9 cellular contexts compared by ENCODE assay signal in genomic region chrX:40100141-40100536, GRCh38. TPM values are rescaled to one million over a fixed set of nuclear protein-coding genes. Genes with fewer than 3 reads are reported as not detected.
A peak's percentile ranks its signal among the peaks of the same experiment; 100 is the strongest.
DNase-seq lines count a peak whose midpoint lies in the region; ATAC-seq and TF ChIP-seq lines count a peak whose summit lies in the region.
"Had no signal": no experiment of that assay in that cellular context is flagged by ENCODE, and none has a peak within 500 bp of the region (broad histone marks: within the 10 kb centered on the region; RNA-seq: fewer than 3 reads in every experiment).

No MANE protein-coding gene starts in this region.

- peaks cover 2% of the 10 kb centered on the region for H3K36me3 Mint-ChIP-seq in activated CD4-positive, alpha-beta T cell treated with anti-CD3 and anti-CD28 coated beads, Interleukin-2, amount 10 ng/mL, durations not matched to agents 7 days and 5 days (ENCODE audit: low read depth)

- H3K4me1 ChIP-seq in thoracic aorta (ENCODE audit: control insufficient read depth in 1 of 2, low read depth in 2 of 2): peaks cover 4 to 16% of the 10 kb centered on the region in 2 donors

- no peak overlapping the region for H3K4me3 Mint-ChIP-seq in activated CD4-positive, alpha-beta T cell treated with anti-CD3 and anti-CD28 coated beads, Interleukin-2, amount 10 ng/mL, durations not matched to agents 7 days and 5 days

- no peaks in the 10 kb centered on the region for H3K27me3 ChIP-seq in thoracic aorta (replicated peaks; ENCODE audit: insufficient read depth)

- TF ChIP-seq CTCF in thoracic aorta (IDR thresholded peaks at IDR 0.05): no peak

- CTCF ChIA-PET in activated CD4-positive, alpha-beta T cell treated with anti-CD3 and anti-CD28 coated beads, Interleukin-2, amount 10 ng/mL, durations not matched to agents 7 days and 5 days (lab: Charles Lee): interaction anchor here (1.3 kb wide), 1 partner anchor 89 kb away, joined by 3 read pairs; no protein-coding TSS in a partner anchor

- POLR2A ChIA-PET in activated CD4-positive, alpha-beta T cell treated with anti-CD3 and anti-CD28 coated beads, Interleukin-2, amount 10 ng/mL, durations not matched to agents 7 days and 5 days (lab: Charles Lee): no interaction called here

- no peaks in the 10 kb centered on the region for H3K9me3 ChIP-seq in thoracic aorta

- no peaks in the 10 kb centered on the region for H3K36me3 ChIP-seq in thoracic aorta

- H3K27ac Mint-ChIP-seq in activated CD4-positive, alpha-beta T cell treated with anti-CD3 and anti-CD28 coated beads, Interleukin-2, amount 10 ng/mL, durations not matched to agents 7 days and 5 days: peak overlapping the region; percentile 77

- peak overlapping the region; percentile 80 for H3K4me3 ChIP-seq in thoracic aorta

- H3K9me3 Mint-ChIP-seq in activated CD4-positive, alpha-beta T cell treated with anti-CD3 and anti-CD28 coated beads, Interleukin-2, amount 10 ng/mL, durations not matched to agents 7 days and 5 days: no peaks in the 10 kb centered on the region

- H3K27ac ChIP-seq in thoracic aorta: peak overlapping the region; percentile 71 to 91

- H3K27me3 Mint-ChIP-seq in activated CD4-positive, alpha-beta T cell treated with anti-CD3 and anti-CD28 coated beads, Interleukin-2, amount 10 ng/mL, durations not matched to agents 7 days and 5 days: no peaks in the 10 kb centered on the region

- DNase-seq in activated CD4-positive, alpha-beta T cell treated with anti-CD3 and anti-CD28 coated beads, Interleukin-2, amount 10 ng/mL, durations not matched to agents 7 days and 5 days: no peak
- DNase-seq in activated CD4-positive, alpha-beta T cell treated with anti-CD3 and anti-CD28 coated beads, Interleukin-2, amount 50 U/mL, for 48 hours: no peak
- peak; percentile 94 for DNase-seq in RPMI7951 (ENCODE audit: low read depth)
- peak; percentile 72 for DNase-seq in glomerular visceral epithelial cell (ENCODE audit: extremely low spot score)
- DNase-seq in thoracic aorta (ENCODE audit: low spot score): no peak
- no peak for DNase-seq in NCI-H524 (lab: John Stamatoyannopoulos, UW)
- DNase-seq: NCI-H187 treated with DMSO at 0.1 percent for 48 hours had no signal

- ATAC-seq in thoracic aorta (ENCODE audit: insufficient number of reproducible peaks, low FRiP score, low read depth) (no peak), HG03571 (IDR thresholded peaks at IDR 0.05; ENCODE audit: unreplicated experiment) (no peak), HG03095 (IDR thresholded peaks at IDR 0.05; ENCODE audit: unreplicated experiment) (no peak)

- H3K4me1 Mint-ChIP-seq in activated CD4-positive, alpha-beta T cell treated with anti-CD3 and anti-CD28 coated beads, Interleukin-2, amount 10 ng/mL, durations not matched to agents 7 days and 5 days: peaks cover 12% of the 10 kb centered on the region

RNA-seq across cellular contexts. Expression of gene BCOR, which starts 2.4 kb away (rescaled TPM):
- total RNA-seq in activated CD4-positive, alpha-beta T cell treated with anti-CD3 and anti-CD28 coated beads, Interleukin-2, amount 10 ng/mL, durations not matched to agents 7 days and 5 days: 10 to 100 TPM; 53.1 to 54.9 TPM
- 29.5 and 42.9 TPM in 2 replicates for total RNA-seq in RPMI7951 (2014; rRNA removed; shearing (Covaris generic))
- total RNA-seq in thoracic aorta: 10 to 100 TPM; 28.6 to 30.7 TPM

Comparison
In these comparisons a context has a peak if more than half of its experiments do, and no peak if none do; other contexts are left out.
1. DNase-seq: peak in RPMI7951 (single experiment) and glomerular visceral epithelial cell (single experiment); none in activated CD4-positive, alpha-beta T cell treated with anti-CD3 and anti-CD28 coated beads, Interleukin-2, amount 10 ng/mL, durations not matched to agents 7 days and 5 days (single experiment), activated CD4-positive, alpha-beta T cell treated with anti-CD3 and anti-CD28 coated beads, Interleukin-2, amount 50 U/mL, for 48 hours (0 of 2), thoracic aorta (single experiment) and NCI-H524 (0 of 2).